In the genomic region with DNA sequence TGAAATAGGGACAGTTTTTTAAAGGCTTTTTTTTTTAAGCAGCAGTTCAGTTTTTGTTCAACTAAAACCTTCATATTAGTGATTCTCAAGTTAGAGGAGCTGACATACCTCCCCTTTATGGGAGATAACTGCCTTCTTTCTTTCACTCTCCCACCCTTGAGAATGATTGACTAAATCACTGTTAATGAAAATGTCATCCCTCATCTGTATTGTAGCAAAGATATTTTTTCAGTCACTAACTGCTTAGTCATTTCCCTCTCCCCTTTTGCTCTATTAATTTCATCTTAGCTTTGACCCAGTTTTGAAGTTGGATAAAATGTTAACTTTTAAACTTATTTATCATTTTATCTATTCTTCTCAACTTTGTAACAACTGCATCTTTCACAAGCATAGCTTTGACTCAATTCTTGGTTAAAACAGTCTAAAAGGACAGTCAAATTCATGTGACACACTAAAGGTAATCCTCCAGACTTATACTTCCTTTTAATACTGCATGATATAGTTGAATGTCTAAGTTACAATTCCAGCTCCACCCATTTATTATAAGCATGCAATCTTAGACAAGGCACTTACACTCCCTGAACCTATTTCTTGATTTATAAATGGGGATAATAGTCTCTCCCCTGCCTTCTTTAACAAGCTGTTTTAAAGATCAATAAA, we compare ENCODE assay signal across 8 cellular contexts. TPM values are rescaled to one million over a fixed set of nuclear protein-coding genes. Genes with fewer than 3 reads are reported as not detected.
DNase-seq lines count a peak whose midpoint lies in the region; ATAC-seq and TF ChIP-seq lines count a peak whose summit lies in the region.

No MANE protein-coding gene starts in this region.

- H3K27ac ChIP-seq in SK-N-SH (ENCODE audit: low read depth in 2 of 2, low read length in 1 of 2) (peak overlapping the region; percentile 39 to 66; a peak in 3 of 4 replicates), testis (peak overlapping the region; percentile 43 to 73), neuronal stem cell (replicated peaks; ENCODE audit: low read length) (no peak overlapping the region)

- no peak overlapping the region for H3K23ac ChIP-seq in neuronal stem cell (ENCODE audit: low read depth, low read length, poor library complexity)

- ATAC-seq in activated T-cell treated with anti-CD3 and anti-CD28 coated beads, Interleukin-2, amount 50 U/mL, for 72 hours (replicated peaks in 1 of 2): no peak

- H2AFZ ChIP-seq in SK-N-SH (ENCODE audit: low read depth) (no peak overlapping the region), neuronal stem cell (ENCODE audit: low read length) (no peak overlapping the region)

- H3K36me3 ChIP-seq in SK-N-SH (replicated peaks in 1 of 2; ENCODE audit: control insufficient read depth in 1 of 2, insufficient read depth in 2 of 2, low read length in 1 of 2): peaks cover 2 to 8% of the 10 kb centered on the region in 2 experiments
- H3K36me3 ChIP-seq in testis (ENCODE audit: low read depth, missing control alignments): no peaks in the 10 kb centered on the region
- peaks cover 0 to 24% of the 10 kb centered on the region in 2 donors for H3K36me3 ChIP-seq in neuronal stem cell (replicated peaks in 1 of 2; ENCODE audit: control insufficient read depth in 2 of 2, insufficient read depth in 2 of 2, low read length in 2 of 2)

- H3K4me1 Mint-ChIP-seq in activated T-cell treated with anti-CD3 and anti-CD28 coated beads, Interleukin-2, amount 50 U/mL, for 72 hours (ENCODE audit: low read depth): peaks cover 60% of the 10 kb centered on the region

- CTCF ChIA-PET in SK-N-SH (lab: Yijun Ruan, JAX): interaction anchor here (0.8 to 1.1 kb wide), 4 partner anchors 11 to 79 kb away, joined by 3 to 4 read pairs (median 3); no protein-coding TSS in a partner anchor

- peaks cover 2 to 14% of the 10 kb centered on the region in 2 experiments; a peak in 3 of 4 replicates for H3K4me1 ChIP-seq in SK-N-SH (ENCODE audit: control insufficient read depth in 1 of 2, insufficient read depth in 2 of 2, low read depth in 1 of 2, low read length in 1 of 2)
- peaks cover 29% of the 10 kb centered on the region for H3K4me1 ChIP-seq in testis
- no peaks in the 10 kb centered on the region for H3K4me1 ChIP-seq in neuronal stem cell (ENCODE audit: control insufficient read depth in 2 of 2, insufficient read depth in 1 of 2, low read depth in 1 of 2, low read length in 2 of 2)

- H3K14ac ChIP-seq in neuronal stem cell (ENCODE audit: low read length): no peak overlapping the region

- H3K9me3 ChIP-seq in SK-N-SH (no peaks in the 10 kb centered on the region), testis (no peaks in the 10 kb centered on the region), neuronal stem cell (replicated peaks in 1 of 2; ENCODE audit: control insufficient read depth in 2 of 2, insufficient read depth in 1 of 2, low read depth in 1 of 2, low read length in 2 of 2) (peaks cover 0 to 14% of the 10 kb centered on the region in 2 donors)

- no peak for DNase-seq in activated T-cell treated with anti-CD3 and anti-CD28 coated beads, Interleukin-2, amount 50 U/mL, for 72 hours
- DNase-seq in activated T-cell treated with anti-CD3 and anti-CD28 coated beads, Interleukin-2, amount 50 U/mL, for 1 hour: no peak
- DNase-seq in SK-N-SH (no peak), foreskin melanocyte (peak; percentile 22), testis (no peak), neuronal stem cell (ENCODE audit: low spot score) (no peak), iPS-NIHi11 (ENCODE audit: low spot score) (no peak), NOMO-1 treated with dmso at 0.1 percent for 144 hours (lab: John Stamatoyannopoulos, UW; ENCODE audit: unreplicated experiment) (no peak)

- H3K27me3 Mint-ChIP-seq in activated T-cell treated with anti-CD3 and anti-CD28 coated beads, Interleukin-2, amount 50 U/mL, for 72 hours (ENCODE audit: low read depth): no peaks in the 10 kb centered on the region

- no peak overlapping the region for H2BK5ac ChIP-seq in neuronal stem cell (ENCODE audit: low read length)

- H2BK12ac ChIP-seq in neuronal stem cell (ENCODE audit: low read length): no peak overlapping the region

- peak overlapping the region; percentile 13 to 14 for H3K4me3 Mint-ChIP-seq in activated T-cell treated with anti-CD3 and anti-CD28 coated beads, Interleukin-2, amount 50 U/mL, for 72 hours

- H3K9ac ChIP-seq in SK-N-SH (peak overlapping the region; percentile 21; the same call in 1 of the 2 replicates), neuronal stem cell (ENCODE audit: low read depth, low read length, poor library complexity) (no peak overlapping the region)

- peaks cover 0 to 7% of the 10 kb centered on the region in 2 donors for H3K36me3 Mint-ChIP-seq in activated T-cell treated with anti-CD3 and anti-CD28 coated beads, Interleukin-2, amount 50 U/mL, for 72 hours (ENCODE audit: insufficient read depth in 2 of 2)

- H2BK120ac ChIP-seq in neuronal stem cell (ENCODE audit: low read depth, low read length): no peak overlapping the region

- H4K8ac ChIP-seq in neuronal stem cell (ENCODE audit: low read depth, low read length): no peak overlapping the region

- H3K4ac ChIP-seq in neuronal stem cell (ENCODE audit: low read length): no peak overlapping the region

- peaks cover 78% of the 10 kb centered on the region for H4K20me1 ChIP-seq in SK-N-SH (ENCODE audit: insufficient read depth)

- TF ChIP-seq POLR2A in testis (IDR thresholded peaks at IDR 0.05): no peak

- H4K91ac ChIP-seq in neuronal stem cell (ENCODE audit: low read depth, low read length, poor library complexity): no peak overlapping the region

- TF ChIP-seq RAD21 in SK-N-SH (IDR thresholded peaks at IDR 0.05; ENCODE audit: low read length): no peak

- H3K4me2 ChIP-seq in SK-N-SH (peak overlapping the region; percentile 35; the same call in 1 of the 2 replicates), neuronal stem cell (ENCODE audit: insufficient read depth, low read length, poor library complexity, severe bottlenecking) (no peak overlapping the region)

- peaks cover 2% of the 10 kb centered on the region for H3K79me1 ChIP-seq in neuronal stem cell (ENCODE audit: low read depth, low read length)

- no peak overlapping the region for H2AK5ac ChIP-seq in neuronal stem cell (ENCODE audit: low read depth, low read length)

- H3K27me3 ChIP-seq in SK-N-SH (ENCODE audit: insufficient read depth) (no peaks in the 10 kb centered on the region), testis (no peaks in the 10 kb centered on the region), neuronal stem cell (ENCODE audit: control insufficient read depth in 3 of 3, insufficient read depth in 3 of 3, low read depth in 1 of 3, low read length in 3 of 3) (no peaks in the 10 kb centered on the region)

- TF ChIP-seq EP300 in SK-N-SH (IDR thresholded peaks at IDR 0.05; ENCODE audit: borderline replicate concordance in 1 of 2, low read depth in 1 of 2, low read length in 1 of 2): no peak

- H3K27ac Mint-ChIP-seq in activated T-cell treated with anti-CD3 and anti-CD28 coated beads, Interleukin-2, amount 50 U/mL, for 72 hours: peak overlapping the region; percentile 78

- H2BK15ac ChIP-seq in neuronal stem cell (ENCODE audit: low read length): no peak overlapping the region

- no peaks in the 10 kb centered on the region for H3K9me3 Mint-ChIP-seq in activated T-cell treated with anti-CD3 and anti-CD28 coated beads, Interleukin-2, amount 50 U/mL, for 72 hours

- TF ChIP-seq CTCF in SK-N-SH (IDR thresholded peaks at IDR 0.05) (no peak), testis (IDR thresholded peaks at IDR 0.05) (no peak)

- POLR2A ChIA-PET in SK-N-SH (lab: Yijun Ruan, JAX): no interaction called here

- peaks cover 36% of the 10 kb centered on the region for H3F3A ChIP-seq in SK-N-SH (replicated peaks; ENCODE audit: insufficient read depth)

- peaks cover 93% of the 10 kb centered on the region for H3K79me2 ChIP-seq in SK-N-SH (ENCODE audit: insufficient read depth)

- intact Hi-C loops in testis (cut with DNase I; ENCODE audit: low total_unique reads): no loop called here

- no peak overlapping the region for H3K4me3 ChIP-seq in SK-N-SH (ENCODE audit: low read depth in 2 of 2, low read length in 1 of 2)
- H3K4me3 ChIP-seq in testis: no peak overlapping the region
- no peak overlapping the region for H3K4me3 ChIP-seq in neuronal stem cell (ENCODE audit: low read length in 2 of 2)

- H3K18ac ChIP-seq in neuronal stem cell (ENCODE audit: low read length): no peak overlapping the region

- H3K9me2 ChIP-seq in SK-N-SH: no peaks in the 10 kb centered on the region

RNA-seq across cellular contexts. Expression of a gene that starts 17.1 kb away (rescaled TPM):
- total RNA-seq in activated T-cell treated with anti-CD3 and anti-CD28 coated beads, Interleukin-2, amount 50 U/mL, for 72 hours: 100 to 1,000 TPM; 216 to 228 TPM
- polyA plus RNA-seq in SK-N-SH (2012; rRNA removed) (50.8 and 71.8 TPM in 2 replicates), testis (ENCODE audit: insufficient read depth, low read depth, low replicate concordance) (120 TPM)
- polyA plus RNA-seq in SK-N-SH (2012; cell fraction: cytosol; rRNA removed): 88.4 and 108 TPM in 2 replicates
- polyA plus RNA-seq in SK-N-SH (2012; cell fraction: nucleus; rRNA removed): 29.4 and 68.1 TPM in 2 replicates
- total RNA-seq in testis: 100 to 1,000 TPM; 144 to 148 TPM
- 93.7 TPM for polyA plus RNA-seq in neuronal stem cell (2013, experiment 1 of 2)
- 95.9 TPM for polyA plus RNA-seq in neuronal stem cell (2013, experiment 2 of 2)

RNA-seq across cellular contexts. Expression of a gene that starts 17.8 kb away (rescaled TPM):
- 10 to 100 TPM; 17.4 to 18.6 TPM for total RNA-seq in activated T-cell treated with anti-CD3 and anti-CD28 coated beads, Interleukin-2, amount 50 U/mL, for 72 hours
- polyA plus RNA-seq in SK-N-SH (2012; rRNA removed) (16.3 and 17.9 TPM in 2 replicates), testis (ENCODE audit: insufficient read depth, low read depth, low replicate concordance) (125 TPM)
- 16.3 and 16.7 TPM in 2 replicates for polyA plus RNA-seq in SK-N-SH (2012; cell fraction: cytosol; rRNA removed)
- polyA plus RNA-seq in SK-N-SH (2012; cell fraction: nucleus; rRNA removed): 17.6 and 26.1 TPM in 2 replicates
- 10 to 100 TPM; 59.1 to 97.2 TPM for total RNA-seq in testis
- 20.7 TPM for polyA plus RNA-seq in neuronal stem cell (2013, experiment 1 of 2)
- polyA plus RNA-seq in neuronal stem cell (2013, experiment 2 of 2): 21.2 TPM

RNA-seq across cellular contexts. Expression of a gene that starts 37.7 kb away (rescaled TPM):
- total RNA-seq in activated T-cell treated with anti-CD3 and anti-CD28 coated beads, Interleukin-2, amount 50 U/mL, for 72 hours: 10 to 100 TPM; 76.8 to 80.8 TPM
- polyA plus RNA-seq in SK-N-SH (2012; rRNA removed) (81.0 and 87.4 TPM in 2 replicates), testis (ENCODE audit: insufficient read depth, low read depth, low replicate concordance) (137 TPM)
- 25.9 and 38.1 TPM in 2 replicates for polyA plus RNA-seq in SK-N-SH (2012; cell fraction: cytosol; rRNA removed)
- polyA plus RNA-seq in SK-N-SH (2012; cell fraction: nucleus; rRNA removed): 325 and 510 TPM in 2 replicates
- total RNA-seq in testis: 100 to 1,000 TPM; 240 to 245 TPM
- polyA plus RNA-seq in neuronal stem cell (2013, experiment 1 of 2): 58.9 TPM
- polyA plus RNA-seq in neuronal stem cell (2013, experiment 2 of 2): 58.7 TPM
